ENCODE assay signal across 8 cellular contexts in the genomic region with DNA sequence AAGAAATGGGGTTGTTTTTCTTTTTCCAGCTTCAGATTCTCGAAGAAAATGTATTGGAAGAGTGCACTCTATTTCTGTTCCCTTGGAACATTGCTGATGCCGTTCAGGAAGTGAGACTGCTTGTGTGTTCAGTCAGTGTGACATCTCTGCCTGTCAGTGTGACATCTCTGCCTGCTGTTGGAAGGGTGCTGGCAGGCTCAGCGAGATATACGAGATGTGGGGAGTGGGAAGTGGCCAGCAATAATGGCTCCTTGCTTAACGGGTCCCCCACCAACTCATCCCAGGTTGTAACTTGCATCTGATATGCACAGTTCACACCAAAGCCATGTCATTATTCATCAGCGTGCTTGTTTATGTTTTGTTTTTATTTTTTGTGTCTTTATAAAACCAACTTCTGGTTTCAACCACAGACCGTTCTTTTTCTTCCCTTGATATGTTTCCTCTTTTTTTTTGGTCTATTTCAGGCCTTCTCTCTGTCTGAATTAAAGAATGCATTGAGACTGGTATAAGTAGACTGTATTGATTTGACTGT.
DNase-seq lines count a peak whose midpoint lies in the region; ATAC-seq and TF ChIP-seq lines count a peak whose summit lies in the region.

No MANE protein-coding gene starts in this region.

- H3K36me3 Mint-ChIP-seq in naive B cell (peaks cover 7 to 9% of the 10 kb centered on the region in 2 donors), progenitor cell of endocrine pancreas (ENCODE audit: insufficient read depth) (peaks cover 6% of the 10 kb centered on the region)

- H3K27me3 Mint-ChIP-seq in naive B cell (no peaks in the 10 kb centered on the region), progenitor cell of endocrine pancreas (no peaks in the 10 kb centered on the region)

- H3K4me3 Mint-ChIP-seq in naive B cell (peak overlapping the region; percentile 45 to 94 (median 82)), progenitor cell of endocrine pancreas (ENCODE audit: low read depth) (no peak overlapping the region)

- H3K27ac Mint-ChIP-seq in naive B cell: peak overlapping the region; percentile 49 to 97 (median 90)
- no peak overlapping the region for H3K27ac Mint-ChIP-seq in progenitor cell of endocrine pancreas

- ATAC-seq in GM18499 (IDR thresholded peaks at IDR 0.05; ENCODE audit: insufficient read depth, unreplicated experiment) (peak; percentile 31), GM21576 (IDR thresholded peaks at IDR 0.05; ENCODE audit: unreplicated experiment) (peak; percentile 45), naive B cell (ENCODE audit: low read depth in 2 of 2) (peak; percentile 71 to 76)

- H3K4me1 Mint-ChIP-seq in naive B cell (peaks cover 79 to 98% (median 93%) of the 10 kb centered on the region in 3 donors), progenitor cell of endocrine pancreas (ENCODE audit: low read depth) (peaks cover 54% of the 10 kb centered on the region)

- DNase-seq in NOMO-1 (lab: John Stamatoyannopoulos, UW; ENCODE audit: unreplicated experiment in 2 of 2): peak; percentile 7 to 39
- DNase-seq in naive B cell: peak; percentile 72
- DNase-seq in NCI-H1417 (lab: John Stamatoyannopoulos, UW): no peak
- DNase-seq in SK-N-DZ (ENCODE audit: low spot score): no peak
- no peak for DNase-seq in progenitor cell of endocrine pancreas (ENCODE audit: low spot score, unreplicated experiment)
- DNase-seq in putamen (ENCODE audit: low spot score): no peak

- H3K9me3 Mint-ChIP-seq in naive B cell: peaks cover 0 to 4% (median 0%) of the 10 kb centered on the region in 7 donors
- H3K9me3 Mint-ChIP-seq in progenitor cell of endocrine pancreas (ENCODE audit: low read depth): no peaks in the 10 kb centered on the region

- no peak for TF ChIP-seq CTCF in progenitor cell of endocrine pancreas (IDR thresholded peaks at IDR 0.05; ENCODE audit: unreplicated experiment)

Comparison
In these comparisons a context has a peak if more than half of its experiments do, and no peak if none do; other contexts are left out.
1. DNase-seq: peak in NOMO-1 (2 of 2) and naive B cell (single experiment); none in NCI-H1417 (0 of 3), SK-N-DZ (single experiment), progenitor cell of endocrine pancreas (single experiment) and putamen (single experiment).
2. Peak in every context shown above with its lines, with median percentiles within 50 percentile points of each other: ATAC-seq.